In genomic region chr5:71757590-71758543, GRCh38 we compare ENCODE assay signal across 9 cellular contexts. TPM values are rescaled to one million over a fixed set of nuclear protein-coding genes. Genes with fewer than 3 reads are reported as not detected.
DNase-seq lines count a peak whose midpoint lies in the region; ATAC-seq and TF ChIP-seq lines count a peak whose summit lies in the region.
"Had no signal": no experiment of that assay in that cellular context is flagged by ENCODE, and none has a peak within 500 bp of the region (broad histone marks: within the 10 kb centered on the region; RNA-seq: fewer than 3 reads in every experiment).

No MANE protein-coding gene starts in this region.

- H3K27me3 Mint-ChIP-seq in activated T-helper 2 cell treated with anti-CD3 and anti-CD28 coated beads, Interferon-gamma antibody, Interleukin-2, Interleukin-4, amounts not matched to agents 10 μg/mL and 5 μg/mL and 100 μg/mL, durations not matched to agents 14 hours and 24 hours and 36 hours (ENCODE audit: low read depth), result peaks cover 3% of the 10 kb centered on the region
- H3K27me3 Mint-ChIP-seq: IgD-negative memory B cell had no signal

- H3K4me1 ChIP-seq in BE2C (no peaks in the 10 kb centered on the region), NT2/D1 (ENCODE audit: insufficient read depth, insufficient read length) (no peaks in the 10 kb centered on the region), foreskin keratinocyte (no peaks in the 10 kb centered on the region), aorta (ENCODE audit: control insufficient read depth in 1 of 2, insufficient read depth in 2 of 2, low read length in 2 of 2) (no peaks in the 10 kb centered on the region)

- peaks cover 6% of the 10 kb centered on the region for H3K4me1 Mint-ChIP-seq in activated T-helper 2 cell treated with anti-CD3 and anti-CD28 coated beads, Interferon-gamma antibody, Interleukin-2, Interleukin-4, amounts not matched to agents 10 μg/mL and 5 μg/mL and 100 μg/mL, durations not matched to agents 14 hours and 24 hours and 36 hours (ENCODE audit: low read depth)

- no peak overlapping the region for H3K27ac Mint-ChIP-seq in activated T-helper 2 cell treated with anti-CD3 and anti-CD28 coated beads, Interferon-gamma antibody, Interleukin-2, Interleukin-4, amounts not matched to agents 10 μg/mL and 5 μg/mL and 100 μg/mL, durations not matched to agents 14 hours and 24 hours and 36 hours
- H3K27ac Mint-ChIP-seq: IgD-negative memory B cell had no signal

- peak; percentile 60 for ATAC-seq in GM18870 (IDR thresholded peaks at IDR 0.05; ENCODE audit: unreplicated experiment)
- ATAC-seq in HG03460 (IDR thresholded peaks at IDR 0.05; ENCODE audit: unreplicated experiment), result peak; percentile 50
- peak; percentile 66 for ATAC-seq in foreskin keratinocyte
- peak; percentile 91 for ATAC-seq in aorta (ENCODE audit: low FRiP score)

- TF ChIP-seq CTCF in BE2C (IDR thresholded peaks at IDR 0.05; ENCODE audit: low read depth, low read length) (peak; percentile 98), foreskin keratinocyte (conservative IDR thresholded peaks at IDR 0.05) (peak; percentile 75)

- H3K27me3 ChIP-seq in BE2C (no peaks in the 10 kb centered on the region), NT2/D1 (ENCODE audit: insufficient read depth, insufficient read length) (no peaks in the 10 kb centered on the region), foreskin keratinocyte (peaks cover 6% of the 10 kb centered on the region), aorta (ENCODE audit: control insufficient read depth in 1 of 2, insufficient read depth in 2 of 2, low read length in 1 of 2) (no peaks in the 10 kb centered on the region)

- H3K36me3 ChIP-seq in BE2C, result no peaks in the 10 kb centered on the region
- no peaks in the 10 kb centered on the region for H3K36me3 ChIP-seq in NT2/D1 (ENCODE audit: insufficient read depth, insufficient read length, low read length)
- H3K36me3 ChIP-seq in aorta (ENCODE audit: control insufficient read depth in 1 of 2, insufficient read depth in 2 of 2, low read length in 1 of 2), result no peaks in the 10 kb centered on the region

- H3K9ac ChIP-seq in NT2/D1 (ENCODE audit: insufficient read length, low read depth), result no peak overlapping the region

- H3K9me3 Mint-ChIP-seq in activated T-helper 2 cell treated with anti-CD3 and anti-CD28 coated beads, Interferon-gamma antibody, Interleukin-2, Interleukin-4, amounts not matched to agents 10 μg/mL and 5 μg/mL and 100 μg/mL, durations not matched to agents 14 hours and 24 hours and 36 hours, result no peaks in the 10 kb centered on the region
- H3K9me3 Mint-ChIP-seq: IgD-negative memory B cell had no signal

- no peaks in the 10 kb centered on the region for H3K36me3 Mint-ChIP-seq in activated T-helper 2 cell treated with anti-CD3 and anti-CD28 coated beads, Interferon-gamma antibody, Interleukin-2, Interleukin-4, amounts not matched to agents 10 μg/mL and 5 μg/mL and 100 μg/mL, durations not matched to agents 14 hours and 24 hours and 36 hours (ENCODE audit: low read depth)
- H3K36me3 Mint-ChIP-seq: IgD-negative memory B cell had no signal

- H3K9me3 ChIP-seq in BE2C (no peaks in the 10 kb centered on the region), NT2/D1 (ENCODE audit: insufficient read depth, low read length) (no peaks in the 10 kb centered on the region), aorta (ENCODE audit: control insufficient read depth, low read length) (no peaks in the 10 kb centered on the region)

- DNase-seq in BE2C (peak; percentile 75), NT2/D1 (ENCODE audit: low read depth, low spot score) (peak; percentile 20), foreskin keratinocyte (peak; percentile 5 to 55), occipital lobe (lab: John Stamatoyannopoulos, UW) (peak; percentile 41), aorta (peak; percentile 64 to 75)
- DNase-seq in activated T-helper 2 cell treated with anti-CD3 and anti-CD28 coated beads, Interferon-gamma antibody, Interleukin-2, Interleukin-4, amounts not matched to agents 10 μg/mL and 5 μg/mL and 100 μg/mL, durations not matched to agents 14 hours and 24 hours and 36 hours (ENCODE audit: low spot score), result peak; percentile 21

- H3K4me3 Mint-ChIP-seq in activated T-helper 2 cell treated with anti-CD3 and anti-CD28 coated beads, Interferon-gamma antibody, Interleukin-2, Interleukin-4, amounts not matched to agents 10 μg/mL and 5 μg/mL and 100 μg/mL, durations not matched to agents 14 hours and 24 hours and 36 hours (ENCODE audit: low read depth), result no peak overlapping the region

- intact Hi-C loops in activated T-helper 2 cell treated with anti-CD3 and anti-CD28 coated beads, Interferon-gamma antibody, Interleukin-2, Interleukin-4, amounts not matched to agents 10 μg/mL and 5 μg/mL and 100 μg/mL, durations not matched to agents 14 hours and 24 hours and 36 hours (cut with micrococcal nuclease), result no loop called here
- intact Hi-C loops in aorta (cut with DNase I), result loop anchor here in 1 of 2 donors (10.0 kb wide), 1 partner anchor 283 kb away; no protein-coding TSS in a partner anchor

- H3K4me3 ChIP-seq in BE2C (ENCODE audit: low read depth, low read length), result peak overlapping the region; percentile 36
- H3K4me3 ChIP-seq in NT2/D1 (ENCODE audit: insufficient read length, low read depth), result no peak overlapping the region
- no peak overlapping the region for H3K4me3 ChIP-seq in aorta (ENCODE audit: low read length in 2 of 2)

- WGBS in aorta, 2 donors, result 7 to 10% methylated on average over 14 of the region's 14 CpGs

- H3K27ac ChIP-seq in foreskin keratinocyte, result no peak overlapping the region
- no peak overlapping the region for H3K27ac ChIP-seq in aorta (ENCODE audit: low read depth in 1 of 2, low read length in 2 of 2)

RNA-seq across cellular contexts. Expression of gene CARTPT, which starts 38.8 kb away (rescaled TPM):
- polyA plus RNA-seq in BE2C (2012; ENCODE audit: insufficient read depth, insufficient read length, low read depth), result not detected
- not detected in 2 replicates for total RNA-seq in activated T-helper 2 cell treated with anti-CD3 and anti-CD28 coated beads, Interferon-gamma antibody, Interleukin-2, Interleukin-4, amounts not matched to agents 10 μg/mL and 5 μg/mL and 100 μg/mL, durations not matched to agents 14 hours and 24 hours and 36 hours
- total RNA-seq in foreskin keratinocyte, result not detected in 2 replicates
- not detected in 2 replicates for polyA plus RNA-seq in foreskin keratinocyte
- not detected for total RNA-seq in occipital lobe
- not detected for total RNA-seq in aorta
- 10 to 100 TPM in 1 of 2 donors, under 1 TPM in 1; 0.51 to 30.8 TPM for polyA plus RNA-seq in aorta
- polyA plus RNA-seq: IgD-negative memory B cell had no signal

Comparison
In these comparisons a context has a peak if more than half of its experiments do, and no peak if none do; other contexts are left out.
1. DNase-seq: peak in every context shown above with its lines; median percentile 75 in BE2C; 70 in aorta; 41 in occipital lobe; 30 in foreskin keratinocyte; 21 in activated T-helper 2 cell treated with anti-CD3 and anti-CD28 coated beads, Interferon-gamma antibody, Interleukin-2, Interleukin-4, amounts not matched to agents 10 μg/mL and 5 μg/mL and 100 μg/mL, durations not matched to agents 14 hours and 24 hours and 36 hours; 20 in NT2/D1.